Comparison of ENCODE assay signal across 8 cellular contexts in the genomic region with DNA sequence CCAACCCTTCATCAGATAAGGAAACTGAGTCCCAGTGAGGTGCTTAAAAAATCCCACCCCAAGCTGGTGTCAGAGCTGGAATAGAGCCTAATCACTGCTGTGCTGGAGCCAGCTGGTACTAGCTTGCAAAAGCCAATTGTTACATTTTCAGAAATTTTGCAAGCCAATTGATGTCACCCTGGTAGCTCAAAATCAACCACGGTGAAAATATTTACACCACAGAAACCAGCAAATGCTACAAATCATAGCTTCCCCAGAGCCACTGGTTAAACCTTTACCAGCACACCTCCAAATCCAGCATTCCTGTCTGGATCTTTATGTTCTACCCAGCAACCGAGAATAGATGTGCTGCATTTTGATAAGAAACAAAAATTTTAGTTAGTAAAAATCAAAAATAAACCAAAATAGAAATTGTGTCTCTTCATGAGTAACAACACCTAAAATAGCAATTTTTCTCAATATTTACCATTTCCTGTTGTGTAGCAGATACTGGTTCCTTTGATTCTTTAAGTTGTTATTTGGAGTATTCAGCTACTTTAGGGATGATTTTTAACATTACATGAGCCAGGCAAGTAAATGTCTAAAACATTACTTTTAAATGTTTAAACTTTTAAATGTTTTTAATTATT. TPM values are rescaled to one million over a fixed set of nuclear protein-coding genes. Genes with fewer than 3 reads are reported as not detected.
DNase-seq lines count a peak whose midpoint lies in the region; ATAC-seq and TF ChIP-seq lines count a peak whose summit lies in the region.

No MANE protein-coding gene starts in this region.

- no peaks in the 10 kb centered on the region for H3K27me3 Mint-ChIP-seq in neural crest cell (ENCODE audit: low read depth)

- no peak for TF ChIP-seq CTCF in neural crest cell (conservative IDR thresholded peaks at IDR 0.05)

- peaks cover 37% of the 10 kb centered on the region for H3K4me1 Mint-ChIP-seq in neural crest cell

- peak; percentile 10 for DNase-seq in ELR (ENCODE audit: low read depth)
- peak; percentile 52 for DNase-seq in cerebellum (ENCODE audit: low spot score)
- DNase-seq in neural crest cell (ENCODE audit: low read depth, low spot score), result no peak
- no peak for DNase-seq in stimulated activated naive CD8-positive, alpha-beta T cell treated with anti-CD3 and anti-CD28 coated beads, Interleukin-15, Interleukin-2, amounts not matched to agents 100 U/mL and 50 U/mL, for 24 hours
- DNase-seq in stimulated activated CD4-positive, alpha-beta T cell treated with anti-CD3 and anti-CD28 coated beads, Interleukin-4, amount 100 ng/mL, for 4 hours, result no peak
- no peak for DNase-seq in activated CD8-positive, alpha-beta memory T cell treated with anti-CD3 and anti-CD28 coated beads, Interleukin-2, amount 50 U/mL, for 48 hours

- peaks cover 6% of the 10 kb centered on the region for H3K36me3 Mint-ChIP-seq in neural crest cell (ENCODE audit: low read depth)

- H3K9me3 Mint-ChIP-seq in neural crest cell, result no peaks in the 10 kb centered on the region

- H3K4me3 Mint-ChIP-seq in neural crest cell, result peak overlapping the region; percentile 48

- peak; percentile 66 for ATAC-seq in GM21515 (IDR thresholded peaks at IDR 0.05; ENCODE audit: unreplicated experiment)
- ATAC-seq in HG03575 (IDR thresholded peaks at IDR 0.05; ENCODE audit: extremely low read depth, insufficient number of reproducible peaks, low FRiP score, unreplicated experiment), result peak; percentile 34
- no peak for ATAC-seq in stimulated activated naive CD8-positive, alpha-beta T cell treated with anti-CD3 and anti-CD28 coated beads, Interleukin-15, Interleukin-2, amounts not matched to agents 100 U/mL and 50 U/mL, for 24 hours

- peak overlapping the region; percentile 35 for H3K27ac Mint-ChIP-seq in neural crest cell (ENCODE audit: unreplicated experiment)

RNA-seq across cellular contexts. Expression of a gene that starts 7.2 kb away (rescaled TPM):
- total RNA-seq in cerebellum, result 14.3 TPM
- total RNA-seq in neural crest cell, result 4.6 and 4.7 TPM in 2 replicates

Comparison
In these comparisons a context has a peak if more than half of its experiments do, and no peak if none do; other contexts are left out.
1. DNase-seq: peak in ELR (single experiment) and cerebellum (single experiment); none in neural crest cell (single experiment), stimulated activated naive CD8-positive, alpha-beta T cell treated with anti-CD3 and anti-CD28 coated beads, Interleukin-15, Interleukin-2, amounts not matched to agents 100 U/mL and 50 U/mL, for 24 hours (single experiment), stimulated activated CD4-positive, alpha-beta T cell treated with anti-CD3 and anti-CD28 coated beads, Interleukin-4, amount 100 ng/mL, for 4 hours (0 of 2) and activated CD8-positive, alpha-beta memory T cell treated with anti-CD3 and anti-CD28 coated beads, Interleukin-2, amount 50 U/mL, for 48 hours (single experiment).